Comparison of ENCODE assay signal across 19 cellular contexts in the genomic region with DNA sequence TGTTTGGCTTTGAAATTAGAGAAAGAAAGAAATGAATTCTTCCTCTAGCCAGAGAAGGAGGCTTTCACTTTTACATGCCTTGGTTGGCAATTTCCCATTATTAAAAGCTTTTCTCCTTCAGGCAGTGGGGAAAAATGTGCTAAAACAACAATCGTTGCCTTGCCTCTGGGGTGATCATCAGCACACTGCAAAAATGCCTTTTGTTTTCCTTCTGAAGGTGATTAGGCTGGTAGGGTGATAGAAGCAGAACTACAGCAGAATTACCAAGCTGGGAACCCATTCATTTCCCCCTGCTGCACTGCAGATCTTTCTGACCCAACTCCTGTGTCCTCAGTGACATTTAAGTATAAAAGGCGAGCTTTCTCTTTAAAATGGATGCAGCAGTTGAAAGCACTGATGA. TPM values are rescaled to one million over a fixed set of nuclear protein-coding genes. Genes with fewer than 3 reads are reported as not detected.
DNase-seq lines count a peak whose midpoint lies in the region; ATAC-seq and TF ChIP-seq lines count a peak whose summit lies in the region.
"Had no signal": no experiment of that assay in that cellular context is flagged by ENCODE, and none has a peak within 500 bp of the region (broad histone marks: within the 10 kb centered on the region; RNA-seq: fewer than 3 reads in every experiment).

No MANE protein-coding gene starts in this region.

- H3K9ac ChIP-seq in endodermal cell (ENCODE audit: extremely low read depth, low read length, poor library complexity, severe bottlenecking) (no peak overlapping the region), Karpas-422 (ENCODE audit: low read length) (no peak overlapping the region)
- H3K9ac ChIP-seq: KMS-11 had no signal

- in situ Hi-C loops in KBM-7 (cut with MboI; ENCODE audit: low pct_unique_long_range_greater_than_20kb, low sequenced_read_pairs): no loop called here

- H3K9me3 ChIP-seq in DOHH2 (ENCODE audit: control insufficient read depth, insufficient read depth, low read length) (no peaks in the 10 kb centered on the region), endodermal cell (ENCODE audit: control insufficient read depth, low read length) (no peaks in the 10 kb centered on the region), Karpas-422 (ENCODE audit: low read length) (no peaks in the 10 kb centered on the region)
- H3K9me3 ChIP-seq: upper lobe of left lung had no signal

- H3K79me2 ChIP-seq in DOHH2 (ENCODE audit: control insufficient read depth, low read length) (peaks cover 99% of the 10 kb centered on the region), Karpas-422 (ENCODE audit: low read length) (no peaks in the 10 kb centered on the region)

- no peak overlapping the region for H3K27ac Mint-ChIP-seq in endodermal cell
- H3K27ac Mint-ChIP-seq: CD4-positive, CD25-positive, alpha-beta regulatory T cell; stimulated activated naive B cell treated with anti-CD40 and anti-IgM and Interleukin-4, amounts not matched to agents 10 μg/mL and 1 μg/mL and 100 μg/mL, for 72 hours had no signal

- H2AFZ ChIP-seq in Karpas-422 (ENCODE audit: low read length): no peak overlapping the region

- TF ChIP-seq CTCF in DOHH2 (IDR thresholded peaks at IDR 0.05; ENCODE audit: low read depth, low read length, poor library complexity, severe bottlenecking) (no peak), endodermal cell (conservative IDR thresholded peaks at IDR 0.05) (no peak)

- H3K4me1 Mint-ChIP-seq in endodermal cell: peaks cover 21% of the 10 kb centered on the region
- H3K4me1 Mint-ChIP-seq: CD4-positive, CD25-positive, alpha-beta regulatory T cell had no signal

- H3K27me3 Mint-ChIP-seq in endodermal cell (ENCODE audit: insufficient read depth): no peaks in the 10 kb centered on the region
- H3K27me3 Mint-ChIP-seq: CD4-positive, CD25-positive, alpha-beta regulatory T cell; stimulated activated naive B cell treated with anti-CD40 and anti-IgM and Interleukin-4, amounts not matched to agents 10 μg/mL and 1 μg/mL and 100 μg/mL, for 72 hours had no signal

- H3K4me1 ChIP-seq in DOHH2 (ENCODE audit: control insufficient read depth, low read length): peaks cover 98% of the 10 kb centered on the region
- peaks cover 3% of the 10 kb centered on the region for H3K4me1 ChIP-seq in endodermal cell (ENCODE audit: control insufficient read depth, insufficient read depth, low read length)
- no peaks in the 10 kb centered on the region for H3K4me1 ChIP-seq in Karpas-422 (ENCODE audit: low read length)
- H3K4me1 ChIP-seq: foreskin keratinocyte, upper lobe of left lung had no signal

- H3K36me3 ChIP-seq in DOHH2 (ENCODE audit: control insufficient read depth, low read length) (peaks cover 32% of the 10 kb centered on the region), endodermal cell (ENCODE audit: control insufficient read depth, insufficient read depth, low read length) (no peaks in the 10 kb centered on the region), Karpas-422 (ENCODE audit: insufficient read depth, low read length) (no peaks in the 10 kb centered on the region)
- H3K36me3 ChIP-seq: upper lobe of left lung had no signal

- no peak overlapping the region for H3K27ac ChIP-seq in DOHH2 (ENCODE audit: low read depth, low read length)
- peak overlapping the region; percentile 58 for H3K27ac ChIP-seq in endodermal cell (ENCODE audit: low read depth, low read length)
- H3K27ac ChIP-seq in Karpas-422 (ENCODE audit: low read length): no peak overlapping the region
- H3K27ac ChIP-seq: foreskin keratinocyte, KMS-11, upper lobe of left lung had no signal

- DNase-seq in endodermal cell: no peak
- peak; percentile 62 for DNase-seq in pons (ENCODE audit: low spot score)
- no peak for DNase-seq in KBM-7
- DNase-seq in NCI-H2029 (lab: John Stamatoyannopoulos, UW): no peak
- no peak for DNase-seq in Karpas-422
- DNase-seq: ACHN; CD4-positive, CD25-positive, alpha-beta regulatory T cell; foreskin keratinocyte; kidney; NCI-H2107; NCI-H524; SIG-M5; stimulated activated naive B cell treated with anti-CD40 and anti-IgM and Interleukin-4, amounts not matched to agents 10 μg/mL and 1 μg/mL and 100 μg/mL, for 72 hours; upper lobe of left lung had no signal

- no peaks in the 10 kb centered on the region for H3K36me3 Mint-ChIP-seq in endodermal cell (ENCODE audit: low read depth)
- H3K36me3 Mint-ChIP-seq: CD4-positive, CD25-positive, alpha-beta regulatory T cell; stimulated activated naive B cell treated with anti-CD40 and anti-IgM and Interleukin-4, amounts not matched to agents 10 μg/mL and 1 μg/mL and 100 μg/mL, for 72 hours had no signal

- H3K27me3 ChIP-seq in DOHH2 (ENCODE audit: control insufficient read depth, low read length) (no peaks in the 10 kb centered on the region), endodermal cell (ENCODE audit: control insufficient read depth, insufficient read depth, low read length, poor library complexity, severe bottlenecking) (no peaks in the 10 kb centered on the region), Karpas-422 (ENCODE audit: low read length) (no peaks in the 10 kb centered on the region)
- H3K27me3 ChIP-seq: foreskin keratinocyte, upper lobe of left lung had no signal

- peaks cover 16% of the 10 kb centered on the region for H3F3A ChIP-seq in DOHH2 (ENCODE audit: control insufficient read depth, insufficient read depth)

- peak overlapping the region; percentile 91 for H3K4me2 ChIP-seq in DOHH2 (ENCODE audit: low read length)
- H3K4me2 ChIP-seq in Karpas-422 (ENCODE audit: low read depth, low read length, poor library complexity, severe bottlenecking): no peak overlapping the region
- H3K4me2 ChIP-seq: KMS-11 had no signal

- ATAC-seq in SK-N-SH treated with all-trans-retinoic acid at 6 μM for 48 hours (peak; percentile 35; the same call in 2 of the 3 replicates), GM21381 (IDR thresholded peaks at IDR 0.05; ENCODE audit: unreplicated experiment) (no peak)
- ATAC-seq: foreskin keratinocyte; stimulated activated naive B cell treated with anti-CD40 and anti-IgM and Interleukin-4, amounts not matched to agents 10 μg/mL and 1 μg/mL and 100 μg/mL, for 72 hours had no signal

- no peaks in the 10 kb centered on the region for H3K9me3 Mint-ChIP-seq in endodermal cell
- H3K9me3 Mint-ChIP-seq: CD4-positive, CD25-positive, alpha-beta regulatory T cell; nephron; stimulated activated naive B cell treated with anti-CD40 and anti-IgM and Interleukin-4, amounts not matched to agents 10 μg/mL and 1 μg/mL and 100 μg/mL, for 72 hours had no signal

- H3K4me3 ChIP-seq in DOHH2 (ENCODE audit: low read length): peak overlapping the region; percentile 76; the same call in 1 of the 2 replicates
- no peak overlapping the region for H3K4me3 ChIP-seq in endodermal cell (ENCODE audit: low read length)
- H3K4me3 ChIP-seq in Karpas-422 (ENCODE audit: low read length): no peak overlapping the region
- H3K4me3 ChIP-seq: upper lobe of left lung had no signal

- no peak overlapping the region for H3K4me3 Mint-ChIP-seq in endodermal cell
- H3K4me3 Mint-ChIP-seq: CD4-positive, CD25-positive, alpha-beta regulatory T cell; nephron; stimulated activated naive B cell treated with anti-CD40 and anti-IgM and Interleukin-4, amounts not matched to agents 10 μg/mL and 1 μg/mL and 100 μg/mL, for 72 hours had no signal

- H3K9me2 ChIP-seq in DOHH2 (replicated peaks; ENCODE audit: control insufficient read depth, low read length): no peaks in the 10 kb centered on the region
- no peaks in the 10 kb centered on the region for H3K9me2 ChIP-seq in Karpas-422 (replicated peaks; ENCODE audit: insufficient read depth, low read length)

- H4K20me1 ChIP-seq in DOHH2 (ENCODE audit: control insufficient read depth, insufficient read depth, low read depth, low read length) (no peaks in the 10 kb centered on the region), Karpas-422 (ENCODE audit: insufficient read depth, low read depth, low read length) (no peaks in the 10 kb centered on the region)

- WGBS in endodermal cell (ENCODE audit: insufficient coverage in 1 of 2, insufficient read length in 1 of 2), 2 experiments: 61 to 100% methylated on average over 1 to 2 of the region's 2 CpGs

TF ChIP-seq in SK-N-SH treated with all-trans-retinoic acid at 6 μM for 48 hours, 23 proteins besides CTCF, POLR2A, EP300 and RAD21 (continues in another document):
- TF ChIP-seq SNAI2 (CRISPR knock-in tag; IDR thresholded peaks at IDR 0.05): no peak
- TF ChIP-seq, protein P1, sequence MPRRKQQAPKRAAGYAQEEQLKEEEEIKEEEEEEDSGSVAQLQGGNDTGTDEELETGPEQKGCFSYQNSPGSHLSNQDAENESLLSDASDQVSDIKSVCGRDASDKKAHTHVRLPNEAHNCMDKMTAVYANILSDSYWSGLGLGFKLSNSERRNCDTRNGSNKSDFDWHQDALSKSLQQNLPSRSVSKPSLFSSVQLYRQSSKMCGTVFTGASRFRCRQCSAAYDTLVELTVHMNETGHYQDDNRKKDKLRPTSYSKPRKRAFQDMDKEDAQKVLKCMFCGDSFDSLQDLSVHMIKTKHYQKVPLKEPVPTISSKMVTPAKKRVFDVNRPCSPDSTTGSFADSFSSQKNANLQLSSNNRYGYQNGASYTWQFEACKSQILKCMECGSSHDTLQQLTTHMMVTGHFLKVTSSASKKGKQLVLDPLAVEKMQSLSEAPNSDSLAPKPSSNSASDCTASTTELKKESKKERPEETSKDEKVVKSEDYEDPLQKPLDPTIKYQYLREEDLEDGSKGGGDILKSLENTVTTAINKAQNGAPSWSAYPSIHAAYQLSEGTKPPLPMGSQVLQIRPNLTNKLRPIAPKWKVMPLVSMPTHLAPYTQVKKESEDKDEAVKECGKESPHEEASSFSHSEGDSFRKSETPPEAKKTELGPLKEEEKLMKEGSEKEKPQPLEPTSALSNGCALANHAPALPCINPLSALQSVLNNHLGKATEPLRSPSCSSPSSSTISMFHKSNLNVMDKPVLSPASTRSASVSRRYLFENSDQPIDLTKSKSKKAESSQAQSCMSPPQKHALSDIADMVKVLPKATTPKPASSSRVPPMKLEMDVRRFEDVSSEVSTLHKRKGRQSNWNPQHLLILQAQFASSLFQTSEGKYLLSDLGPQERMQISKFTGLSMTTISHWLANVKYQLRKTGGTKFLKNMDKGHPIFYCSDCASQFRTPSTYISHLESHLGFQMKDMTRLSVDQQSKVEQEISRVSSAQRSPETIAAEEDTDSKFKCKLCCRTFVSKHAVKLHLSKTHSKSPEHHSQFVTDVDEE (CRISPR knock-in tag; IDR thresholded peaks at IDR 0.05): no peak

RNA-seq across cellular contexts. Expression of a gene that starts 22.2 kb away (rescaled TPM):
- total RNA-seq in endodermal cell: 10 to 100 TPM; 65.0 to 79.5 TPM
- polyA plus RNA-seq in endodermal cell (2013, experiment 1 of 2): 44.1 TPM
- 44.2 TPM for polyA plus RNA-seq in endodermal cell (2013, experiment 2 of 2)
- 3.3 and 7.0 TPM in 2 replicates for total RNA-seq in Karpas-422 (2014; rRNA removed; shearing (Covaris generic); ENCODE audit: low replicate concordance)
